17 cellular contexts compared by ENCODE assay signal in genomic region chr10:119701861-119702260, GRCh38. TPM values are rescaled to one million over a fixed set of nuclear protein-coding genes. Genes with fewer than 3 reads are reported as not detected.
DNase-seq lines count a peak whose midpoint lies in the region; ATAC-seq, FAIRE-seq and TF ChIP-seq lines count a peak whose summit lies in the region.
"Had no signal": no experiment of that assay in that cellular context is flagged by ENCODE, and none has a peak within 500 bp of the region (broad histone marks: within the 10 kb centered on the region; RNA-seq: fewer than 3 reads in every experiment).

No MANE protein-coding gene starts in this region.

- TF ChIP-seq POLR2A in endothelial cell of umbilical vein (IDR thresholded peaks at IDR 0.05; ENCODE audit: low read depth, low read length): no peak

- no peak for TF ChIP-seq CTCF in WTC11 (IDR thresholded peaks at IDR 0.05)
- no peak for TF ChIP-seq CTCF in endothelial cell of umbilical vein (IDR thresholded peaks at IDR 0.05; ENCODE audit: extremely low read depth in 1 of 2, insufficient read depth in 1 of 2, low read depth in 1 of 2, low read length in 2 of 2)
- TF ChIP-seq CTCF in GM13977 (IDR thresholded peaks at IDR 0.05; ENCODE audit: extremely low read depth, insufficient read depth, missing control alignments): no peak

- no peaks in the 10 kb centered on the region for H3K79me2 ChIP-seq in endothelial cell of umbilical vein (ENCODE audit: control insufficient read depth, insufficient read depth, low read length)

- H3K9me3 Mint-ChIP-seq in stimulated activated naive CD8-positive, alpha-beta T cell treated with anti-CD3 and anti-CD28 coated beads, Interleukin-15, Interleukin-2, amounts not matched to agents 100 ng/mL and 50 ng/mL, for 24 hours: peaks cover 24% of the 10 kb centered on the region
- peaks cover 26 to 30% of the 10 kb centered on the region in 2 donors for H3K9me3 Mint-ChIP-seq in stimulated activated naive CD8-positive, alpha-beta T cell treated with anti-CD3 and anti-CD28 coated beads, Interleukin-15, amount 100 ng/mL, for 72 hours
- peaks cover 11% of the 10 kb centered on the region for H3K9me3 Mint-ChIP-seq in WTC11

- H3K36me3 ChIP-seq in endothelial cell of umbilical vein (ENCODE audit: control insufficient read depth in 2 of 2, extremely low read depth in 1 of 2, insufficient read depth in 2 of 2, low read length in 2 of 2): no peaks in the 10 kb centered on the region

- no peak overlapping the region for H3K9ac ChIP-seq in endothelial cell of umbilical vein (replicated peaks; ENCODE audit: extremely low read depth, insufficient read depth, low read length)

- H3K4me2 ChIP-seq in endothelial cell of umbilical vein (ENCODE audit: insufficient read depth, low read length): no peak overlapping the region

- H3K4me1 Mint-ChIP-seq in stimulated activated naive CD8-positive, alpha-beta T cell treated with anti-CD3 and anti-CD28 coated beads, Interleukin-15, Interleukin-2, amounts not matched to agents 100 ng/mL and 50 ng/mL, for 24 hours (ENCODE audit: low read depth): peaks cover 68% of the 10 kb centered on the region
- H3K4me1 Mint-ChIP-seq in stimulated activated naive CD8-positive, alpha-beta T cell treated with anti-CD3 and anti-CD28 coated beads, Interleukin-15, amount 100 ng/mL, for 72 hours: peaks cover 73% of the 10 kb centered on the region
- peaks cover 18% of the 10 kb centered on the region for H3K4me1 Mint-ChIP-seq in WTC11

- no peak for DNase-seq in stimulated activated naive CD8-positive, alpha-beta T cell treated with anti-CD3 and anti-CD28 coated beads, Interleukin-15, amount 100 ng/mL, for 72 hours
- DNase-seq in WTC11 (ENCODE audit: low spot score): no peak
- peak; percentile 57 for DNase-seq in endothelial cell of umbilical vein (ENCODE audit: low read depth, low spot score)
- DNase-seq in urothelium cell line (ENCODE audit: low spot score): peak; percentile 42
- DNase-seq in 8988T: no peak
- DNase-seq in GM13977 (ENCODE audit: low spot score): no peak
- DNase-seq: AML-193; kidney; NCI-H1417 treated with DMSO at 0.1 percent for 48 hours; NCI-H526; retina; SHP77; stimulated activated CD4-positive, alpha-beta T cell treated with anti-CD3 and anti-CD28 coated beads, Interleukin-4, amount 100 ng/mL, for 4 hours had no signal

- peaks cover 6% of the 10 kb centered on the region for H3K4me1 ChIP-seq in endothelial cell of umbilical vein (ENCODE audit: control insufficient read depth, extremely low read depth, insufficient read depth, low read length)

- POLR2A ChIA-PET in WTC11 (lab: Charles Lee) (interaction anchor here (0.5 to 0.8 kb wide), 4 partner anchors 15 to 192 kb away, joined by 3 to 6 read pairs (median 4); no protein-coding TSS in a partner anchor), endothelial cell of umbilical vein (lab: Charles Lee) (interaction anchor here (0.8 kb wide), 1 partner anchor 120 kb away, joined by 3 read pairs; no protein-coding TSS in a partner anchor)

- H3K4me3 Mint-ChIP-seq in stimulated activated naive CD8-positive, alpha-beta T cell treated with anti-CD3 and anti-CD28 coated beads, Interleukin-15, Interleukin-2, amounts not matched to agents 100 ng/mL and 50 ng/mL, for 24 hours: no peak overlapping the region
- no peak overlapping the region for H3K4me3 Mint-ChIP-seq in stimulated activated naive CD8-positive, alpha-beta T cell treated with anti-CD3 and anti-CD28 coated beads, Interleukin-15, amount 100 ng/mL, for 72 hours
- H3K4me3 Mint-ChIP-seq in WTC11: no peak overlapping the region

- no peaks in the 10 kb centered on the region for H3K27me3 Mint-ChIP-seq in stimulated activated naive CD8-positive, alpha-beta T cell treated with anti-CD3 and anti-CD28 coated beads, Interleukin-15, Interleukin-2, amounts not matched to agents 100 ng/mL and 50 ng/mL, for 24 hours
- H3K27me3 Mint-ChIP-seq in stimulated activated naive CD8-positive, alpha-beta T cell treated with anti-CD3 and anti-CD28 coated beads, Interleukin-15, amount 100 ng/mL, for 72 hours: no peaks in the 10 kb centered on the region
- H3K27me3 Mint-ChIP-seq in WTC11 (ENCODE audit: low read depth): no peaks in the 10 kb centered on the region

- H4K20me1 ChIP-seq in endothelial cell of umbilical vein (replicated peaks; ENCODE audit: control insufficient read depth, extremely low read depth, insufficient read depth, low read length): no peaks in the 10 kb centered on the region

- H3K27me3 ChIP-seq in endothelial cell of umbilical vein (ENCODE audit: control insufficient read depth in 2 of 2, insufficient read depth in 2 of 2, low read length in 2 of 2): peaks cover 0 to 2% of the 10 kb centered on the region in 2 experiments

- no peak overlapping the region for H3K27ac ChIP-seq in endothelial cell of umbilical vein (ENCODE audit: insufficient read depth, low read depth, low read length)
- H3K27ac ChIP-seq: VCaP had no signal

- FAIRE-seq in endothelial cell of umbilical vein (lab: Jason Lieb, UNC) (peak; percentile 76), urothelium cell line (lab: Jason Lieb, UNC) (no peak)
- FAIRE-seq: GM18507, kidney had no signal

- ATAC-seq in stimulated activated naive CD8-positive, alpha-beta T cell treated with anti-CD3 and anti-CD28 coated beads, Interleukin-15, amount 100 ng/mL, for 72 hours: no peak
- ATAC-seq in WTC11 (peak; percentile 71), GM21619 (IDR thresholded peaks at IDR 0.05; ENCODE audit: unreplicated experiment) (no peak)

- H3K27ac Mint-ChIP-seq in stimulated activated naive CD8-positive, alpha-beta T cell treated with anti-CD3 and anti-CD28 coated beads, Interleukin-15, Interleukin-2, amounts not matched to agents 100 ng/mL and 50 ng/mL, for 24 hours: peak overlapping the region; percentile 96
- no peak overlapping the region for H3K27ac Mint-ChIP-seq in stimulated activated naive CD8-positive, alpha-beta T cell treated with anti-CD3 and anti-CD28 coated beads, Interleukin-15, amount 100 ng/mL, for 72 hours
- no peak overlapping the region for H3K27ac Mint-ChIP-seq in WTC11

- CTCF ChIA-PET in WTC11 (lab: Charles Lee) (interaction anchor here (0.5 to 1.5 kb wide), 5 partner anchors 15 to 117 kb away, joined by 3 to 8 read pairs (median 4); no protein-coding TSS in a partner anchor), endothelial cell of umbilical vein (lab: Charles Lee) (interaction anchor here (0.6 to 1.9 kb wide), 7 partner anchors 9 to 139 kb away, joined by 4 to 8 read pairs (median 5); partner anchors contain the start of gene INPP5F)

- H3K9me3 ChIP-seq in endothelial cell of umbilical vein (replicated peaks; ENCODE audit: control insufficient read depth, insufficient read depth, low read length): no peaks in the 10 kb centered on the region

- dilution Hi-C loops in endothelial cell of umbilical vein (cut with MboI; ENCODE audit: extremely low pct_ligation_motif_present, low sequenced_read_pairs): no loop called here

- in situ Hi-C loops in GM13977 (cut with MboI; ENCODE audit: low pct_unique_long_range_greater_than_20kb, low sequenced_read_pairs, unreplicated experiment): no loop called here

- no TSS peak for BruUV-seq in endothelial cell of umbilical vein (replicated peaks; lab: Mats Ljungman, UMichigan)

- H2AFZ ChIP-seq in endothelial cell of umbilical vein (ENCODE audit: low read depth, low read length): peak overlapping the region; percentile 18

- H3K36me3 Mint-ChIP-seq in stimulated activated naive CD8-positive, alpha-beta T cell treated with anti-CD3 and anti-CD28 coated beads, Interleukin-15, Interleukin-2, amounts not matched to agents 100 ng/mL and 50 ng/mL, for 24 hours (ENCODE audit: low read depth): peaks cover 29% of the 10 kb centered on the region
- peaks cover 10% of the 10 kb centered on the region for H3K36me3 Mint-ChIP-seq in WTC11

- intact Hi-C loops in endothelial cell of umbilical vein (cut with micrococcal nuclease): no loop called here

- no peaks in the 10 kb centered on the region for H3K9me1 ChIP-seq in endothelial cell of umbilical vein (replicated peaks; ENCODE audit: control insufficient read depth, extremely low read depth, insufficient read depth, low read length)

- no peak overlapping the region for H3K4me3 ChIP-seq in endothelial cell of umbilical vein (replicated peaks in 1 of 3; ENCODE audit: insufficient read depth in 1 of 3, low read depth in 1 of 3, low read length in 3 of 3)

TF ChIP-seq in WTC11, 78 proteins besides CTCF, POLR2A, EP300 and RAD21 (continues in another document):
- TF ChIP-seq GRHL2 (CRISPR knock-in tag; IDR thresholded peaks at IDR 0.05; ENCODE audit: insufficient replicate concordance, severe bottlenecking): no peak

TF ChIP-seq in endothelial cell of umbilical vein, 7 proteins besides CTCF, POLR2A, EP300 and RAD21:
- no peak for TF ChIP-seq EZH2 (IDR thresholded peaks at IDR 0.05; ENCODE audit: borderline replicate concordance, low read depth, low read length, severe bottlenecking)
- TF ChIP-seq FOS (IDR thresholded peaks at IDR 0.05; ENCODE audit: borderline replicate concordance, insufficient read depth, low read length): peak; percentile 43

RNA-seq across cellular contexts. Expression of gene INPP5F, which starts 24.0 kb away (rescaled TPM):
- 79.3 to 83.3 TPM (median 80.6 TPM) in 3 replicates for total RNA-seq in WTC11 (2021)
- 20.3 and 26.6 TPM in 2 replicates for total RNA-seq in endothelial cell of umbilical vein
- polyA plus RNA-seq in endothelial cell of umbilical vein: 4.5 and 6.1 TPM in 2 replicates
- 6.6 and 8.2 TPM in 2 replicates for polyA plus RNA-seq in endothelial cell of umbilical vein (2011; cell fraction: cytosol; rRNA removed)
- polyA plus RNA-seq in endothelial cell of umbilical vein (2011; cell fraction: nucleus; rRNA removed): 13.1 and 14.7 TPM in 2 replicates
- 28.5 and 29.7 TPM in 2 replicates for polyA plus RNA-seq in endothelial cell of umbilical vein (2012)
- polyA minus RNA-seq in endothelial cell of umbilical vein: 12.2 and 12.4 TPM in 2 replicates
- polyA minus RNA-seq in endothelial cell of umbilical vein (2011; cell fraction: cytosol; rRNA and poly(A)+ RNA removed): 2.0 TPM
- polyA minus RNA-seq in endothelial cell of umbilical vein (2011; cell fraction: nucleus; rRNA and poly(A)+ RNA removed): 12.6 and 34.8 TPM in 2 replicates

RNA-seq across cellular contexts. Expression of gene BAG3, which starts 50.7 kb away (rescaled TPM):
- total RNA-seq in WTC11 (2021) (15.7 to 16.8 TPM (median 15.9 TPM) in 3 replicates), endothelial cell of umbilical vein (65.4 and 66.7 TPM in 2 replicates)
- polyA plus RNA-seq in endothelial cell of umbilical vein: 22.3 and 25.2 TPM in 2 replicates
- 23.7 and 25.2 TPM in 2 replicates for polyA plus RNA-seq in endothelial cell of umbilical vein (2011; cell fraction: cytosol; rRNA removed)
- 17.6 and 19.2 TPM in 2 replicates for polyA plus RNA-seq in endothelial cell of umbilical vein (2011; cell fraction: nucleus; rRNA removed)
- polyA plus RNA-seq in endothelial cell of umbilical vein (2012): 73.5 and 76.5 TPM in 2 replicates
- polyA minus RNA-seq in endothelial cell of umbilical vein: 7.7 and 9.1 TPM in 2 replicates
- polyA minus RNA-seq in endothelial cell of umbilical vein (2011; cell fraction: cytosol; rRNA and poly(A)+ RNA removed): 8.4 TPM
- 7.2 and 11.8 TPM in 2 replicates for polyA minus RNA-seq in endothelial cell of umbilical vein (2011; cell fraction: nucleus; rRNA and poly(A)+ RNA removed)

Comparison
In these comparisons a context has a peak if more than half of its experiments do, and no peak if none do; other contexts are left out.
1. DNase-seq: peak in endothelial cell of umbilical vein (single experiment) and urothelium cell line (single experiment); none in stimulated activated naive CD8-positive, alpha-beta T cell treated with anti-CD3 and anti-CD28 coated beads, Interleukin-15, amount 100 ng/mL, for 72 hours (0 of 2), WTC11 (single experiment), 8988T (single experiment) and GM13977 (single experiment).